Comparison of ENCODE assay signal across 23 cellular contexts in genomic region chr6:7566031-7566556, GRCh38. TPM values are rescaled to one million over a fixed set of nuclear protein-coding genes. Genes with fewer than 3 reads are reported as not detected.
"Had no signal": no experiment of that assay in that cellular context is flagged by ENCODE, and none has a peak within 500 bp of the region (broad histone marks: within the 10 kb centered on the region; RNA-seq: fewer than 3 reads in every experiment).

No MANE protein-coding gene starts in this region.

- H3K9me3 ChIP-seq: mucosa of descending colon, ovary, right lobe of liver, thyroid gland had no signal

- H3K4me1 Mint-ChIP-seq: immature natural killer cell; memory B cell; naive thymus-derived CD4-positive, alpha-beta T cell; neural progenitor cell; stimulated activated memory B cell treated with anti-CD40 and anti-IgM and Interleukin-4, amounts not matched to agents 10 μg/mL and 1 μg/mL and 100 μg/mL, for 72 hours had no signal

- H3K36me3 Mint-ChIP-seq: activated naive CD4-positive, alpha-beta T cell treated with anti-CD3 and anti-CD28 coated beads, Interleukin-2, amount 50 U/mL, for 72 hours; immature natural killer cell; memory B cell; naive thymus-derived CD4-positive, alpha-beta T cell; stimulated activated memory B cell treated with anti-CD40 and anti-IgM and Interleukin-4, amounts not matched to agents 10 μg/mL and 1 μg/mL and 100 μg/mL, for 72 hours had no signal

- H3K4me1 ChIP-seq: neural progenitor cell had no signal

- H3K27me3 ChIP-seq: cardiac muscle cell, neural progenitor cell, ovary, right lobe of liver, thyroid gland had no signal

- H3K4me3 ChIP-seq: cardiac muscle cell, mucosa of descending colon, neural progenitor cell, ovary, right lobe of liver, smooth muscle cell, thyroid gland had no signal

- H3K36me3 ChIP-seq: neural progenitor cell, ovary had no signal

- H2AFZ ChIP-seq: neural progenitor cell had no signal

- H3K27ac Mint-ChIP-seq: activated naive CD4-positive, alpha-beta T cell treated with anti-CD3 and anti-CD28 coated beads, Interleukin-2, amount 50 U/mL, for 72 hours; endodermal cell; immature natural killer cell; memory B cell; naive thymus-derived CD4-positive, alpha-beta T cell; neural progenitor cell; stimulated activated memory B cell treated with anti-CD40 and anti-IgM and Interleukin-4, amounts not matched to agents 10 μg/mL and 1 μg/mL and 100 μg/mL, for 72 hours had no signal

- H3K9me3 Mint-ChIP-seq: activated naive CD4-positive, alpha-beta T cell treated with anti-CD3 and anti-CD28 coated beads, Interleukin-2, amount 50 U/mL, for 72 hours; endodermal cell; immature natural killer cell; memory B cell; naive thymus-derived CD4-positive, alpha-beta T cell; neural progenitor cell; stimulated activated memory B cell treated with anti-CD40 and anti-IgM and Interleukin-4, amounts not matched to agents 10 μg/mL and 1 μg/mL and 100 μg/mL, for 72 hours had no signal

- H3K4me3 Mint-ChIP-seq: endodermal cell; immature natural killer cell; memory B cell; naive thymus-derived CD4-positive, alpha-beta T cell; neural progenitor cell; stimulated activated memory B cell treated with anti-CD40 and anti-IgM and Interleukin-4, amounts not matched to agents 10 μg/mL and 1 μg/mL and 100 μg/mL, for 72 hours had no signal

- DNase-seq: activated CD4-positive, alpha-beta T cell treated with anti-CD3 and anti-CD28 coated beads for 1 hour; activated CD8-positive, alpha-beta memory T cell treated with anti-CD3 and anti-CD28 coated beads for 24 hours; activated CD8-positive, alpha-beta memory T cell treated with anti-CD3 and anti-CD28 coated beads, Interleukin-2, amount 50 U/mL, for 48 hours; activated gamma-delta T cell treated with Interleukin-2 at 50 U/mL for 16 hours; amniotic stem cell; immature natural killer cell; kidney glomerular epithelial cell; left ventricle myocardium superior; mucosa of descending colon; naive thymus-derived CD4-positive, alpha-beta T cell; ovary; right lobe of liver; stimulated activated CD4-positive, alpha-beta T cell treated with anti-CD3 and anti-CD28 coated beads, Interleukin-4, amount 100 ng/mL, for 4 hours; thyroid gland; WERI-Rb-1 had no signal

- H3K4me2 ChIP-seq: neural progenitor cell, smooth muscle cell had no signal

- H3K27ac ChIP-seq: neural progenitor cell, ovary, right lobe of liver, thyroid gland, WERI-Rb-1 had no signal

RNA-seq across cellular contexts. Expression of gene DSP, which starts 24.6 kb away (rescaled TPM):
- total RNA-seq: T-helper 2 cell treated with Interferon-gamma antibody and Interleukin-4, amounts not matched to agents 100 ng/mL and 5 ng/mL, for 36 hours had no signal
